ENCODE assay signal across 1 cellular context in the genomic region with DNA sequence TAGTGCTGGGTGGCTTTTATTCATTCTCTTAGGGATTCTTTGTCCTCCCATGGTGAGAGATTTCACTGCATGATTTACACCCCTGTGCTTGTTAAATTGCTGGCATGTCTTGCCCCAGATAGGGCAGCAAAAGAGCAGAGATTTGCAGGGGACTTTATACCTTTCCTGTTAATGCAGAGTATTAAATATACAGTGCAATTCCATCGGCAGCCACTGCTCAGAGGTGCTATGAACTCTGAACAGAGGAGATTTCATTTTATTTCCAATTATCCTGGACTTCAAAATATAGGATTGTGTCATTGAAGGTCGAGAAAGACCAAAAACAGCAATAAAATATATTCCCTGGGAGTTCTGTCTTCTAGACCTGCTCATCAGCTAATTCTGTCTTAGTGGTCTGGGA.
TF ChIP-seq lines count a peak whose summit lies in the region.

No MANE protein-coding gene starts in this region.

TF ChIP-seq in GM12878, 131 proteins besides CTCF, POLR2A, EP300 and RAD21 (continued from another document):
- TF ChIP-seq, protein P1, sequence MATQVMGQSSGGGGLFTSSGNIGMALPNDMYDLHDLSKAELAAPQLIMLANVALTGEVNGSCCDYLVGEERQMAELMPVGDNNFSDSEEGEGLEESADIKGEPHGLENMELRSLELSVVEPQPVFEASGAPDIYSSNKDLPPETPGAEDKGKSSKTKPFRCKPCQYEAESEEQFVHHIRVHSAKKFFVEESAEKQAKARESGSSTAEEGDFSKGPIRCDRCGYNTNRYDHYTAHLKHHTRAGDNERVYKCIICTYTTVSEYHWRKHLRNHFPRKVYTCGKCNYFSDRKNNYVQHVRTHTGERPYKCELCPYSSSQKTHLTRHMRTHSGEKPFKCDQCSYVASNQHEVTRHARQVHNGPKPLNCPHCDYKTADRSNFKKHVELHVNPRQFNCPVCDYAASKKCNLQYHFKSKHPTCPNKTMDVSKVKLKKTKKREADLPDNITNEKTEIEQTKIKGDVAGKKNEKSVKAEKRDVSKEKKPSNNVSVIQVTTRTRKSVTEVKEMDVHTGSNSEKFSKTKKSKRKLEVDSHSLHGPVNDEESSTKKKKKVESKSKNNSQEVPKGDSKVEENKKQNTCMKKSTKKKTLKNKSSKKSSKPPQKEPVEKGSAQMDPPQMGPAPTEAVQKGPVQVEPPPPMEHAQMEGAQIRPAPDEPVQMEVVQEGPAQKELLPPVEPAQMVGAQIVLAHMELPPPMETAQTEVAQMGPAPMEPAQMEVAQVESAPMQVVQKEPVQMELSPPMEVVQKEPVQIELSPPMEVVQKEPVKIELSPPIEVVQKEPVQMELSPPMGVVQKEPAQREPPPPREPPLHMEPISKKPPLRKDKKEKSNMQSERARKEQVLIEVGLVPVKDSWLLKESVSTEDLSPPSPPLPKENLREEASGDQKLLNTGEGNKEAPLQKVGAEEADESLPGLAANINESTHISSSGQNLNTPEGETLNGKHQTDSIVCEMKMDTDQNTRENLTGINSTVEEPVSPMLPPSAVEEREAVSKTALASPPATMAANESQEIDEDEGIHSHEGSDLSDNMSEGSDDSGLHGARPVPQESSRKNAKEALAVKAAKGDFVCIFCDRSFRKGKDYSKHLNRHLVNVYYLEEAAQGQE (IDR thresholded peaks at IDR 0.05; ENCODE audit: low read depth, low read length): no peak
- TF ChIP-seq, protein P2, sequence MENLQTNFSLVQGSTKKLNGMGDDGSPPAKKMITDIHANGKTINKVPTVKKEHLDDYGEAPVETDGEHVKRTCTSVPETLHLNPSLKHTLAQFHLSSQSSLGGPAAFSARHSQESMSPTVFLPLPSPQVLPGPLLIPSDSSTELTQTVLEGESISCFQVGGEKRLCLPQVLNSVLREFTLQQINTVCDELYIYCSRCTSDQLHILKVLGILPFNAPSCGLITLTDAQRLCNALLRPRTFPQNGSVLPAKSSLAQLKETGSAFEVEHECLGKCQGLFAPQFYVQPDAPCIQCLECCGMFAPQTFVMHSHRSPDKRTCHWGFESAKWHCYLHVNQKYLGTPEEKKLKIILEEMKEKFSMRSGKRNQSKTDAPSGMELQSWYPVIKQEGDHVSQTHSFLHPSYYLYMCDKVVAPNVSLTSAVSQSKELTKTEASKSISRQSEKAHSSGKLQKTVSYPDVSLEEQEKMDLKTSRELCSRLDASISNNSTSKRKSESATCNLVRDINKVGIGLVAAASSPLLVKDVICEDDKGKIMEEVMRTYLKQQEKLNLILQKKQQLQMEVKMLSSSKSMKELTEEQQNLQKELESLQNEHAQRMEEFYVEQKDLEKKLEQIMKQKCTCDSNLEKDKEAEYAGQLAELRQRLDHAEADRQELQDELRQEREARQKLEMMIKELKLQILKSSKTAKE (IDR thresholded peaks at IDR 0.05; ENCODE audit: low read depth, poor library complexity, severe bottlenecking): no peak
- TF ChIP-seq PAX8 (IDR thresholded peaks at IDR 0.05): no peak
- TF ChIP-seq SP1 (IDR thresholded peaks at IDR 0.05; ENCODE audit: low read depth, low read length): no peak
- TF ChIP-seq MTA2 (IDR thresholded peaks at IDR 0.05; ENCODE audit: low read depth): no peak
- no peak for TF ChIP-seq ZNF274 (IDR thresholded peaks at IDR 0.05; ENCODE audit: insufficient read depth, insufficient read length)
- no peak for TF ChIP-seq BRCA1 (IDR thresholded peaks at IDR 0.05; ENCODE audit: low read depth, low read length)
